ENCODE assay signal across 10 cellular contexts in the genomic region with DNA sequence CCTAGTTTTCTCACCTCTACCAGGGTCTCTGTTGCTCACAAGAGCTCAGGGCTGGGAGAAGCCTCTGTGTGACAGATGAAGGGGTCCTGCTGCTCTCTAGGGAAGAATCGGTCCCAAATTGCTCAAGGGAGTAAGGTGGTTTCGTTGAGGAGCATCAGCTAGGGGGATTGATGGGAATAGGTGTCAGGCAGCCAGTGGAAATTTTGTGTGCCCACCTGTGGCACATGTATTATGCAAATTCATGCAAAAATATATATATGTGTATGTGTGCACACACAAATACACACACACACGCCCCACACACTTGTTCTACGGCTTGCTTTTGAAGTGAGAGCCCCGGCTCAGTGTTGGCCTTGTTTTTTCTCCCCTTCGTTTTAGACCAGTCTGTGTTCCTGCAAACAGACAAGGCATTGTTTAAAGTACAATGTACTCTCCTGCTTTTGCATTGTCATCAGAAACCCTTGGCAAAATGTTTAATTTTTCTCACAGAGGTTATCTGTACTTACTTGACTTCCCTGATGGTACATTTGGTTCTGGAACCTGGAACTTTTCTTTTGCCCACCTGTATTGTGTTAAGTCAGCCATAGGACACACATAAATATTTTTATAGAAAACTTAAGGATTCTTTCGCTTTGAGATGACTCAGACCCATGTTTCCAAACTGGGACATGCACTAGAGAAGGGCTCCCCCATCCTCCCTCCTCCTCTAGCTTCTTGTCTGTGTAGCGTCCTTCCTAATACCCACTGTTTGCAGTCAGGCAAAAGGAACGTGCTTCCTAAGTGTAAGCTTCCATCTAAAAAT. TPM values are rescaled to one million over a fixed set of nuclear protein-coding genes. Genes with fewer than 3 reads are reported as not detected.
DNase-seq lines count a peak whose midpoint lies in the region; TF ChIP-seq lines count a peak whose summit lies in the region.
"Had no signal": no experiment of that assay in that cellular context is flagged by ENCODE, and none has a peak within 500 bp of the region (broad histone marks: within the 10 kb centered on the region; RNA-seq: fewer than 3 reads in every experiment).

No MANE protein-coding gene starts in this region.

- in situ Hi-C loops in ACHN (cut with HindIII; ENCODE audit: low pct_ligation_motif_present, low pct_unique_long_range_greater_than_20kb, low sequenced_read_pairs), result no loop called here

- H3K79me2 ChIP-seq in PC-9 (ENCODE audit: low read depth), result peaks cover 98% of the 10 kb centered on the region

- 53% methylated on average over 9 of the region's 9 CpGs for WGBS in esophagus muscularis mucosa

- CTCF ChIA-PET in PC-9 (lab: Charles Lee), result interaction anchor here (1.1 kb wide), 1 partner anchor 29 kb away, joined by 3 read pairs; no protein-coding TSS in a partner anchor

- intact Hi-C loops in PC-9 (cut with micrococcal nuclease; ENCODE audit: unreplicated experiment) (loop anchor here (2.0 to 5.0 kb wide), 3 partner anchors 35 to 149 kb away; no protein-coding TSS in a partner anchor), esophagus muscularis mucosa (cut with DNase I) (loop anchor here (2.0 kb wide), 1 partner anchor 23 kb away; no protein-coding TSS in a partner anchor)
- intact Hi-C loops in activated CD4-positive, alpha-beta T cell treated with anti-CD3 and anti-CD28 coated beads, Interleukin-2, amount 10 ng/mL, durations not matched to agents 24 days and 14 days (cut with micrococcal nuclease), result loop anchor here (5.0 kb wide), 1 partner anchor 40 kb away; no protein-coding TSS in a partner anchor

- H3K4me3 ChIP-seq in PC-9 (no peak overlapping the region), esophagus muscularis mucosa (peak overlapping the region; percentile 5 to 36 (median 18))

- H3K27ac ChIP-seq in PC-9 (peak overlapping the region; percentile 45), esophagus muscularis mucosa (replicated peaks in 1 of 4) (peak overlapping the region; percentile 84 to 89 (median 86))

- peak overlapping the region; percentile 54 for H3K4me2 ChIP-seq in PC-9

- peak overlapping the region; percentile 94 for H3K27ac Mint-ChIP-seq in neural crest cell (ENCODE audit: unreplicated experiment)
- H3K27ac Mint-ChIP-seq in activated CD4-positive, alpha-beta T cell treated with anti-CD3 and anti-CD28 coated beads, Interleukin-2, amount 10 ng/mL, durations not matched to agents 24 days and 14 days, result no peak overlapping the region

- TF ChIP-seq EP300 in esophagus muscularis mucosa (IDR thresholded peaks at IDR 0.05), result no peak

- POLR2A ChIA-PET in PC-9 (lab: Charles Lee; ENCODE audit: unreplicated experiment), result interaction anchor here (0.6 kb wide), 1 partner anchor 28 kb away, joined by 5 read pairs; no protein-coding TSS in a partner anchor

- H3K4me1 ChIP-seq in PC-9 (replicated peaks; ENCODE audit: insufficient read depth) (peaks cover 74% of the 10 kb centered on the region), esophagus muscularis mucosa (peaks cover 95 to 99% (median 98%) of the 10 kb centered on the region in 4 donors)

- TF ChIP-seq CTCF in PC-9 (conservative IDR thresholded peaks at IDR 0.05) (no peak), esophagus muscularis mucosa (IDR thresholded peaks at IDR 0.05) (no peak), neural crest cell (conservative IDR thresholded peaks at IDR 0.05) (no peak)

- no peaks in the 10 kb centered on the region for H3K27me3 Mint-ChIP-seq in neural crest cell (ENCODE audit: low read depth)
- H3K27me3 Mint-ChIP-seq in activated CD4-positive, alpha-beta T cell treated with anti-CD3 and anti-CD28 coated beads, Interleukin-2, amount 10 ng/mL, durations not matched to agents 24 days and 14 days, result no peaks in the 10 kb centered on the region

- H3K4me1 Mint-ChIP-seq in neural crest cell, result peaks cover 51% of the 10 kb centered on the region
- peaks cover 17% of the 10 kb centered on the region for H3K4me1 Mint-ChIP-seq in activated CD4-positive, alpha-beta T cell treated with anti-CD3 and anti-CD28 coated beads, Interleukin-2, amount 10 ng/mL, durations not matched to agents 24 days and 14 days

- H3K27me3 ChIP-seq in PC-9 (ENCODE audit: insufficient read depth, low read depth) (no peaks in the 10 kb centered on the region), esophagus muscularis mucosa (no peaks in the 10 kb centered on the region)

- H3K36me3 Mint-ChIP-seq in neural crest cell (ENCODE audit: low read depth), result no peaks in the 10 kb centered on the region
- no peaks in the 10 kb centered on the region for H3K36me3 Mint-ChIP-seq in activated CD4-positive, alpha-beta T cell treated with anti-CD3 and anti-CD28 coated beads, Interleukin-2, amount 10 ng/mL, durations not matched to agents 24 days and 14 days (ENCODE audit: low read depth)

- no peak overlapping the region for H2AFZ ChIP-seq in PC-9

- TF ChIP-seq POLR2A in esophagus muscularis mucosa (IDR thresholded peaks at IDR 0.05; ENCODE audit: low read depth), result no peak

- peaks cover 56% of the 10 kb centered on the region for H3F3A ChIP-seq in PC-9 (ENCODE audit: insufficient read depth, low read depth)

- peak; percentile 46 for DNase-seq in ACHN
- DNase-seq in PC-9, result no peak
- DNase-seq in esophagus muscularis mucosa (ENCODE audit: extremely low spot score), result no peak
- DNase-seq in neural crest cell (ENCODE audit: low read depth, low spot score), result no peak
- no peak for DNase-seq in NCI-H774 (lab: John Stamatoyannopoulos, UW)
- no peak for DNase-seq in UCSD-AML1 (lab: John Stamatoyannopoulos, UW; ENCODE audit: unreplicated experiment)
- no peak for DNase-seq in OCI-M2 (lab: John Stamatoyannopoulos, UW; ENCODE audit: unreplicated experiment)
- no peak for DNase-seq in activated CD4-positive, alpha-beta T cell treated with anti-CD3 and anti-CD28 coated beads, Interleukin-2, amount 10 ng/mL, durations not matched to agents 24 days and 14 days
- DNase-seq: NCI-H1694 had no signal

- no peaks in the 10 kb centered on the region for H3K9me2 ChIP-seq in PC-9 (ENCODE audit: insufficient read depth)

- H4K20me1 ChIP-seq in PC-9 (ENCODE audit: insufficient read depth), result peaks cover 94% of the 10 kb centered on the region

- no TSS peak for BruUV-seq in PC-9 (replicated peaks; lab: Mats Ljungman, UMichigan)

- H3K36me3 ChIP-seq in PC-9 (ENCODE audit: low read depth) (peaks cover 19% of the 10 kb centered on the region), esophagus muscularis mucosa (no peaks in the 10 kb centered on the region)

- H3K9me3 Mint-ChIP-seq in neural crest cell, result no peaks in the 10 kb centered on the region
- H3K9me3 Mint-ChIP-seq in activated CD4-positive, alpha-beta T cell treated with anti-CD3 and anti-CD28 coated beads, Interleukin-2, amount 10 ng/mL, durations not matched to agents 24 days and 14 days, result no peaks in the 10 kb centered on the region
- H3K9me3 Mint-ChIP-seq: CD14-positive monocyte had no signal

- H3K4me3 Mint-ChIP-seq in neural crest cell, result no peak overlapping the region
- H3K4me3 Mint-ChIP-seq in activated CD4-positive, alpha-beta T cell treated with anti-CD3 and anti-CD28 coated beads, Interleukin-2, amount 10 ng/mL, durations not matched to agents 24 days and 14 days, result no peak overlapping the region
- H3K4me3 Mint-ChIP-seq: CD14-positive monocyte had no signal

- H3K9me3 ChIP-seq in PC-9 (ENCODE audit: insufficient read depth, low read depth), result no peaks in the 10 kb centered on the region
- no peaks in the 10 kb centered on the region for H3K9me3 ChIP-seq in esophagus muscularis mucosa

RNA-seq across cellular contexts. Expression of gene FOXO3, which starts 26.7 kb away (rescaled TPM):
- total RNA-seq in PC-9 (2021), result 56.2 and 59.4 TPM in 2 replicates
- 100 to 1,000 TPM in 3 of 4 donors, 10 to 100 TPM in 1; 92.2 to 154 (median 122) TPM for total RNA-seq in esophagus muscularis mucosa
- 32.8 and 35.7 TPM in 2 replicates for total RNA-seq in neural crest cell
- 5.9 TPM in 2 replicates for total RNA-seq in activated CD4-positive, alpha-beta T cell treated with anti-CD3 and anti-CD28 coated beads, Interleukin-2, amount 10 ng/mL, durations not matched to agents 24 days and 14 days
